In genomic region chr15:100889359-100890058, GRCh38 we compare ENCODE assay signal across 10 cellular contexts. TPM values are rescaled to one million over a fixed set of nuclear protein-coding genes. Genes with fewer than 3 reads are reported as not detected.
DNase-seq lines count a peak whose midpoint lies in the region; TF ChIP-seq lines count a peak whose summit lies in the region.
"Had no signal": no experiment of that assay in that cellular context is flagged by ENCODE, and none has a peak within 500 bp of the region (broad histone marks: within the 10 kb centered on the region; RNA-seq: fewer than 3 reads in every experiment).

No MANE protein-coding gene starts in this region.

- peak overlapping the region; percentile 51 for H3K27ac Mint-ChIP-seq in chondrocyte (ENCODE audit: unreplicated experiment)

- H3K4me1 ChIP-seq in subcutaneous abdominal adipose tissue (ENCODE audit: control insufficient read depth in 5 of 5, insufficient read depth in 5 of 5, low read length in 5 of 5): peaks cover 4 to 27% (median 13%) of the 10 kb centered on the region in 5 donors

- TF ChIP-seq CTCF in chondrocyte (IDR thresholded peaks at IDR 0.05): no peak

- H3K4me1 Mint-ChIP-seq in chondrocyte (ENCODE audit: low read depth): peaks cover 37% of the 10 kb centered on the region

- H3K4me3 Mint-ChIP-seq in chondrocyte (ENCODE audit: unreplicated experiment): peak overlapping the region; percentile 23

- peak overlapping the region; percentile 6 to 36 (median 27) for H3K4me3 ChIP-seq in subcutaneous abdominal adipose tissue (ENCODE audit: low read depth in 1 of 5, low read length in 5 of 5)

- H3K36me3 Mint-ChIP-seq in chondrocyte (ENCODE audit: low read depth): no peaks in the 10 kb centered on the region

- peak overlapping the region in 2 of 5 donors; percentile 1 to 7 for H3K9ac ChIP-seq in subcutaneous abdominal adipose tissue (ENCODE audit: low read length in 5 of 5)

- H3K27me3 Mint-ChIP-seq in chondrocyte (ENCODE audit: low read depth): peaks cover under 1% of the 10 kb centered on the region

- peak overlapping the region; percentile 57 for H3K27ac ChIP-seq in subcutaneous abdominal adipose tissue (ENCODE audit: low read depth, low read length)

- H3K36me3 ChIP-seq in subcutaneous abdominal adipose tissue (ENCODE audit: control insufficient read depth in 5 of 5, insufficient read depth in 5 of 5, low read length in 5 of 5): peaks cover 0 to 4% (median 0%) of the 10 kb centered on the region in 5 donors

- H3K27me3 ChIP-seq in subcutaneous abdominal adipose tissue (ENCODE audit: control insufficient read depth in 5 of 5, insufficient read depth in 4 of 5, low read length in 5 of 5): peaks cover 0 to 24% (median 2%) of the 10 kb centered on the region in 5 donors

- DNase-seq in GM04503 (ENCODE audit: low read depth) (peak; percentile 77), chondrocyte (ENCODE audit: low spot score) (no peak), islet precursor cell (peak; percentile 96), MV-4-11 (lab: John Stamatoyannopoulos, UW) (no peak), NCI-H1417 treated with DMSO at 0.1 percent for 48 hours (lab: John Stamatoyannopoulos, UW) (no peak), HT-29 (ENCODE audit: low spot score) (no peak), NCI-H82 treated with DMSO at 0.1 percent for 48 hours (lab: John Stamatoyannopoulos, UW; ENCODE audit: unreplicated experiment) (no peak)
- DNase-seq: activated T-cell treated with anti-CD3 and anti-CD28 coated beads for 4 hours, KG1 had no signal

- H3K9me3 Mint-ChIP-seq in chondrocyte (ENCODE audit: low read depth): no peaks in the 10 kb centered on the region

- H3K9me3 ChIP-seq in subcutaneous abdominal adipose tissue (ENCODE audit: control insufficient read depth in 5 of 5, low read length in 5 of 5): no peaks in the 10 kb centered on the region

RNA-seq across cellular contexts. Expression of gene ALDH1A3, which starts 9.9 kb away (rescaled TPM):
- total RNA-seq in chondrocyte: 0.51 to 0.55 TPM in 2 of 3 replicates, not detected in the other
- total RNA-seq in HT-29 (2014; rRNA removed; shearing (Covaris generic)): 12.3 and 21.0 TPM in 2 replicates

RNA-seq across cellular contexts. Expression of gene LRRK1, which starts 29.6 kb away (rescaled TPM):
- 6.0 to 11.3 TPM (median 10.1 TPM) in 3 replicates for total RNA-seq in chondrocyte
- total RNA-seq in HT-29 (2014; rRNA removed; shearing (Covaris generic)): 20.9 and 25.0 TPM in 2 replicates

Comparison
In these comparisons a context has a peak if more than half of its experiments do, and no peak if none do; other contexts are left out.
1. DNase-seq: peak in GM04503 (single experiment) and islet precursor cell (single experiment); none in chondrocyte (single experiment), MV-4-11 (single experiment), NCI-H1417 treated with DMSO at 0.1 percent for 48 hours (single experiment), HT-29 (single experiment) and NCI-H82 treated with DMSO at 0.1 percent for 48 hours (single experiment).